ENCODE assay signal across 9 cellular contexts in the genomic region with DNA sequence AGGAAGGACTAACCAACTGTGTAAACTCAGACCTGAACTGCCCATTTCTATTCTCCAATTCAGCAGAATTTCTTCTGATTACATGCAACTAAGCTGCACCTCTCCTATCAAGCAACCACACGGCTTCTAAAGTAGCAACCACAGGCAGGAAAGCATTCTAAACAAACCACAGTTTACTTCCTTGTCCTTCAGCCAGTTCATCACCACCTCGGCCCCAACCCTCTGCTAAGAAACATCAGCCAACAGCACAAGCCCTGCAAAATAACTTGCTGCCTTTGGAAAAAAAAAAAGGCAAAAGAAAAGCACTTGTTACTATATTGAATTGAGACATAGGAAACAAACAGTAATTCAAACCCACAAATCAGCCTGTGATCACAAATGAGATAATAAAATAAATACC.
DNase-seq lines count a peak whose midpoint lies in the region; ATAC-seq, FAIRE-seq and TF ChIP-seq lines count a peak whose summit lies in the region.
"Had no signal": no experiment of that assay in that cellular context is flagged by ENCODE, and none has a peak within 500 bp of the region (broad histone marks: within the 10 kb centered on the region; RNA-seq: fewer than 3 reads in every experiment).

No MANE protein-coding gene starts in this region.

- H4K20me1 ChIP-seq in K562 (replicated peaks; ENCODE audit: control insufficient read depth, insufficient read depth, low read length) = 0 out of 2 replicates have a peak, but pooled peaks cover 4% of the 10 kb centered on the region

- no peak for TF ChIP-seq RAD21 in K562 (CRISPR knock-in tag; conservative IDR thresholded peaks at IDR 0.05 in 1 of 2, IDR thresholded peaks at IDR 0.05 in 1 of 2)

- POLR2A ChIA-PET in K562 (lab: Yijun Ruan, JAX) = interaction anchor here (0.6 kb wide), 1 partner anchor 197 kb away, joined by 3 read pairs; no protein-coding TSS in a partner anchor

- no peaks in the 10 kb centered on the region for H3K27me3 Mint-ChIP-seq in T-helper 2 cell treated with Interferon-gamma antibody and Interleukin-4, amounts not matched to agents 5 μg/mL and 100 μg/mL, for 36 hours (ENCODE audit: low read depth)
- no peaks in the 10 kb centered on the region for H3K27me3 Mint-ChIP-seq in stimulated activated memory B cell treated with anti-CD40 and anti-IgM and Interleukin-4, amounts not matched to agents 10 μg/mL and 1 μg/mL and 100 μg/mL, for 72 hours
- peaks cover 10% of the 10 kb centered on the region for H3K27me3 Mint-ChIP-seq in nephron progenitor cell (ENCODE audit: low read depth, poor library complexity)

- no peaks in the 10 kb centered on the region for H3K79me2 ChIP-seq in K562 (ENCODE audit: control insufficient read depth, insufficient read depth, low read length)

- peaks cover 31% of the 10 kb centered on the region; the same call in 2 of the 3 replicates for H3K36me3 ChIP-seq in K562 (ENCODE audit: control insufficient read depth, insufficient read depth, low read length)

- WGBS in K562 (ENCODE audit: insufficient coverage, low coverage, missing lambda C conversion rate) = 44% methylated on average over 2 of the region's 2 CpGs

- no peaks in the 10 kb centered on the region for H3K9me1 ChIP-seq in K562 (ENCODE audit: control insufficient read depth, insufficient read depth, low read length)

- in situ Hi-C loops in K562 (cut with MboI) = no loop called here

- no peak overlapping the region for H3K4me3 ChIP-seq in K562

- peaks cover 85% of the 10 kb centered on the region for H3K4me1 Mint-ChIP-seq in T-helper 2 cell treated with Interferon-gamma antibody and Interleukin-4, amounts not matched to agents 5 μg/mL and 100 μg/mL, for 36 hours (ENCODE audit: low read depth)
- peaks cover 83% of the 10 kb centered on the region for H3K4me1 Mint-ChIP-seq in stimulated activated memory B cell treated with anti-CD40 and anti-IgM and Interleukin-4, amounts not matched to agents 10 μg/mL and 1 μg/mL and 100 μg/mL, for 72 hours
- H3K4me1 Mint-ChIP-seq in nephron progenitor cell = peaks cover 10% of the 10 kb centered on the region

- peaks cover 85% of the 10 kb centered on the region for H3K36me3 Mint-ChIP-seq in T-helper 2 cell treated with Interferon-gamma antibody and Interleukin-4, amounts not matched to agents 5 μg/mL and 100 μg/mL, for 36 hours (ENCODE audit: low read depth)
- peaks cover 73% of the 10 kb centered on the region for H3K36me3 Mint-ChIP-seq in stimulated activated memory B cell treated with anti-CD40 and anti-IgM and Interleukin-4, amounts not matched to agents 10 μg/mL and 1 μg/mL and 100 μg/mL, for 72 hours
- H3K36me3 Mint-ChIP-seq in nephron progenitor cell (ENCODE audit: low read depth) = no peaks in the 10 kb centered on the region

- H3K27ac ChIP-seq in K562 (ENCODE audit: extremely low read depth, low read depth, low read length) = no peak overlapping the region

- H3K9me3 ChIP-seq in K562 (replicated peaks; ENCODE audit: control insufficient read depth, insufficient read depth, low read depth, low read length) = no peaks in the 10 kb centered on the region

- intact Hi-C loops in K562 (cut with micrococcal nuclease) = no loop called here

- H3K4me1 ChIP-seq in K562 (replicated peaks in 1 of 2; ENCODE audit: control insufficient read depth in 2 of 2, insufficient read depth in 2 of 2, low read length in 2 of 2) = no peaks in the 10 kb centered on the region; a peak in 2 of 5 replicates

- H3K27me3 ChIP-seq in K562 (ENCODE audit: control insufficient read depth in 2 of 2, insufficient read depth in 2 of 2, low read length in 2 of 2) = no peaks in the 10 kb centered on the region

- H3K27ac Mint-ChIP-seq in T-helper 2 cell treated with Interferon-gamma antibody and Interleukin-4, amounts not matched to agents 5 μg/mL and 100 μg/mL, for 36 hours = peak overlapping the region; percentile 98
- peak overlapping the region; percentile 95 for H3K27ac Mint-ChIP-seq in stimulated activated memory B cell treated with anti-CD40 and anti-IgM and Interleukin-4, amounts not matched to agents 10 μg/mL and 1 μg/mL and 100 μg/mL, for 72 hours
- H3K27ac Mint-ChIP-seq in nephron progenitor cell = no peak overlapping the region

- no TSS peak for BruUV-seq in K562 (replicated peaks; lab: Mats Ljungman, UMichigan)

- no peak overlapping the region for H3K4me2 ChIP-seq in K562 (ENCODE audit: insufficient read depth, low read length)

- no peak for TF ChIP-seq EP300 in K562 (IDR thresholded peaks at IDR 0.05; ENCODE audit: low read length)

- no peak for TF ChIP-seq POLR2A in K562 (conservative IDR thresholded peaks at IDR 0.05)

- CTCF ChIA-PET in K562 (lab: Yijun Ruan, JAX; ENCODE audit: low intra/inter-chr PET ratio) = interaction anchor here (0.7 kb wide), 1 partner anchor 186 kb away, joined by 4 read pairs; no protein-coding TSS in a partner anchor

- ATAC-seq in K562 (no peak), GM19463 (IDR thresholded peaks at IDR 0.05; ENCODE audit: unreplicated experiment) (no peak)
- peak; percentile 14 for ATAC-seq in stimulated activated memory B cell treated with anti-CD40 and anti-IgM and Interleukin-4, amounts not matched to agents 10 μg/mL and 1 μg/mL and 100 μg/mL, for 72 hours

- peak; percentile 63 for FAIRE-seq in K562 (lab: Jason Lieb, UNC)

- no peak overlapping the region for H3K9ac ChIP-seq in K562 (ENCODE audit: insufficient read depth in 1 of 2, low read depth in 2 of 2, low read length in 2 of 2)

- DNase-seq in activated CD8-positive, alpha-beta memory T cell treated with anti-CD3 and anti-CD28 coated beads, Interleukin-2, amount 50 U/mL, for 4 hours = peak; percentile 38
- DNase-seq in activated CD8-positive, alpha-beta memory T cell treated with anti-CD3 and anti-CD28 coated beads for 24 hours = no peak
- peak; percentile 53 for DNase-seq in T-helper 2 cell treated with Interferon-gamma antibody and Interleukin-4, amounts not matched to agents 5 μg/mL and 100 μg/mL, for 36 hours (ENCODE audit: low spot score)
- no peak for DNase-seq in K562 (ENCODE audit: extremely low read depth in 1 of 4, low spot score in 3 of 4)
- no peak for DNase-seq in nephron progenitor cell
- no peak for DNase-seq in NCI-H510A treated with DMSO at 0.1 percent for 48 hours (lab: John Stamatoyannopoulos, UW)
- DNase-seq: NCI-H69 had no signal

- H3K4me3 Mint-ChIP-seq in T-helper 2 cell treated with Interferon-gamma antibody and Interleukin-4, amounts not matched to agents 5 μg/mL and 100 μg/mL, for 36 hours = peak overlapping the region; percentile 84
- peak overlapping the region; percentile 22 for H3K4me3 Mint-ChIP-seq in stimulated activated memory B cell treated with anti-CD40 and anti-IgM and Interleukin-4, amounts not matched to agents 10 μg/mL and 1 μg/mL and 100 μg/mL, for 72 hours
- no peak overlapping the region for H3K4me3 Mint-ChIP-seq in nephron progenitor cell

- no peak overlapping the region for H2AFZ ChIP-seq in K562 (ENCODE audit: low read depth, low read length)

- TF ChIP-seq CTCF in K562 (IDR thresholded peaks at IDR 0.05 in 2 of 3, conservative IDR thresholded peaks at IDR 0.05 in 1 of 3; ENCODE audit: insufficient read depth in 2 of 3, low read depth in 1 of 3, low read length in 3 of 3) (no peak), nephron progenitor cell (IDR thresholded peaks at IDR 0.05) (no peak)

- H3K9me3 Mint-ChIP-seq in T-helper 2 cell treated with Interferon-gamma antibody and Interleukin-4, amounts not matched to agents 5 μg/mL and 100 μg/mL, for 36 hours = no peaks in the 10 kb centered on the region
- no peaks in the 10 kb centered on the region for H3K9me3 Mint-ChIP-seq in stimulated activated memory B cell treated with anti-CD40 and anti-IgM and Interleukin-4, amounts not matched to agents 10 μg/mL and 1 μg/mL and 100 μg/mL, for 72 hours
- H3K9me3 Mint-ChIP-seq in nephron progenitor cell = no peaks in the 10 kb centered on the region

TF ChIP-seq in K562, 482 proteins besides CTCF, POLR2A, EP300 and RAD21 (continues in another document):
- TF ChIP-seq, protein P1, sequence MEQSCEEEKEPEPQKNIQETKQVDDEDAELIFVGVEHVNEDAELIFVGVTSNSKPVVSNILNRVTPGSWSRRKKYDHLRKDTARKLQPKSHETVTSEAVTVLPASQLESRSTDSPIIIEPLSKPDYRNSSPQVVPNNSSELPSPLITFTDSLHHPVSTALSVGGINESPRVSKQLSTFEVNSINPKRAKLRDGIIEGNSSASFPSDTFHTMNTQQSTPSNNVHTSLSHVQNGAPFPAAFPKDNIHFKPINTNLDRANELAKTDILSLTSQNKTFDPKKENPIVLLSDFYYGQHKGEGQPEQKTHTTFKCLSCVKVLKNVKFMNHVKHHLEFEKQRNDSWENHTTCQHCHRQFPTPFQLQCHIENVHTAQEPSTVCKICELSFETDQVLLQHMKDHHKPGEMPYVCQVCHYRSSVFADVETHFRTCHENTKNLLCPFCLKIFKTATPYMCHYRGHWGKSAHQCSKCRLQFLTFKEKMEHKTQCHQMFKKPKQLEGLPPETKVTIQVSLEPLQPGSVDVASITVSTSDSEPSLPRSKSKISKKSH (CRISPR knock-in tag; IDR thresholded peaks at IDR 0.05) = no peak
- TF ChIP-seq, protein P2, sequence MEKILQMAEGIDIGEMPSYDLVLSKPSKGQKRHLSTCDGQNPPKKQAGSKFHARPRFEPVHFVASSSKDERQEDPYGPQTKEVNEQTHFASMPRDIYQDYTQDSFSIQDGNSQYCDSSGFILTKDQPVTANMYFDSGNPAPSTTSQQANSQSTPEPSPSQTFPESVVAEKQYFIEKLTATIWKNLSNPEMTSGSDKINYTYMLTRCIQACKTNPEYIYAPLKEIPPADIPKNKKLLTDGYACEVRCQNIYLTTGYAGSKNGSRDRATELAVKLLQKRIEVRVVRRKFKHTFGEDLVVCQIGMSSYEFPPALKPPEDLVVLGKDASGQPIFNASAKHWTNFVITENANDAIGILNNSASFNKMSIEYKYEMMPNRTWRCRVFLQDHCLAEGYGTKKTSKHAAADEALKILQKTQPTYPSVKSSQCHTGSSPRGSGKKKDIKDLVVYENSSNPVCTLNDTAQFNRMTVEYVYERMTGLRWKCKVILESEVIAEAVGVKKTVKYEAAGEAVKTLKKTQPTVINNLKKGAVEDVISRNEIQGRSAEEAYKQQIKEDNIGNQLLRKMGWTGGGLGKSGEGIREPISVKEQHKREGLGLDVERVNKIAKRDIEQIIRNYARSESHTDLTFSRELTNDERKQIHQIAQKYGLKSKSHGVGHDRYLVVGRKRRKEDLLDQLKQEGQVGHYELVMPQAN (IDR thresholded peaks at IDR 0.05; ENCODE audit: borderline replicate concordance) = no peak

Comparison
In these comparisons a context has a peak if more than half of its experiments do, and no peak if none do; other contexts are left out.
1. DNase-seq: peak in activated CD8-positive, alpha-beta memory T cell treated with anti-CD3 and anti-CD28 coated beads, Interleukin-2, amount 50 U/mL, for 4 hours (single experiment) and T-helper 2 cell treated with Interferon-gamma antibody and Interleukin-4, amounts not matched to agents 5 μg/mL and 100 μg/mL, for 36 hours (single experiment); none in activated CD8-positive, alpha-beta memory T cell treated with anti-CD3 and anti-CD28 coated beads for 24 hours (single experiment), K562 (0 of 4), nephron progenitor cell (single experiment) and NCI-H510A treated with DMSO at 0.1 percent for 48 hours (single experiment).